9 cellular contexts compared by ENCODE assay signal in the genomic region with DNA sequence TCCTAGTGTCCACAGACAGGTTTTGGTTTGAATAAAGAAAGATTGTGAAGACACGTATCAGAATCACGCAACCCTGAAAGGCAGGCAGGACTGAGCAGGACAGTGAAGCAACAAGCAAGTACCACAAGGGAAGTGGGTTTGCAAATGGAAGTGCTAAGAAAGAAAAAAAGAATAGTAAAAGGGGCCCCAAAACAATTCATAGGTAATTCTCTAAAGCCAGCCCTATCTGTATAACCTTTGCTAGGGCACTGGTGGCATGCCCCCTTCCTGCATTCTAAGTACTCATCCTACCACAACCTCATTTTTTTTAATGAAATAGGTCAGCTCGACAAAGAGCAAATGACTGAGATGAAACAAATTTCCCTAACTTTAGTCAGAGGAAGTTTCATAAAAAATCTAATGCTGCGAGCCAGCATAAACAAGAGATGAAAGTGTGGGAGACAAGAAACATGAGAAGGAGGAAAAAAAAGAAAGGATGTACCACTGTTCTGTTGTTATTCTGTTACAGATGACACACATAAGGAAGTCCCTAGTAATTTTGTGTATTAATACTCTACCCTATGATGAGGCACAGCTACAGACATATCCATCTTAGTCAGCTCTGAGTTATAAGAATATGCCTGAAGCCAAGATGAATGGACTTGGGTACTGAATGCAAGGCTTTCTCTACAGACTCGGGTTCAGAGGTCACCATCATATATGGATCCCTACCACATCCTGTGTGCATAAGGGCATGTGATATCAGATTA. TPM values are rescaled to one million over a fixed set of nuclear protein-coding genes. Genes with fewer than 3 reads are reported as not detected.
DNase-seq lines count a peak whose midpoint lies in the region; ATAC-seq and TF ChIP-seq lines count a peak whose summit lies in the region.
"Had no signal": no experiment of that assay in that cellular context is flagged by ENCODE, and none has a peak within 500 bp of the region (broad histone marks: within the 10 kb centered on the region; RNA-seq: fewer than 3 reads in every experiment).

No MANE protein-coding gene starts in this region.

- intact Hi-C loops in mammary epithelial cell (cut with micrococcal nuclease), result loop anchor here (2.0 kb wide), 1 partner anchor 34 kb away; no protein-coding TSS in a partner anchor
- intact Hi-C loops in right cardiac atrium (cut with DNase I), result no loop called here

- WGBS in mammary epithelial cell (ENCODE audit: low coverage, missing lambda C conversion rate), result 35% methylated on average over 5 of the region's 5 CpGs
- WGBS in right cardiac atrium, result 67% methylated on average over 5 of the region's 5 CpGs

- no peak overlapping the region for H3K4me3 Mint-ChIP-seq in neural progenitor cell

- H3K27ac ChIP-seq in KOPT-K1 (ENCODE audit: low read depth, low read length, poor library complexity, severe bottlenecking) (peak overlapping the region; percentile 90), mammary epithelial cell (ENCODE audit: insufficient read depth, low read depth, low read length) (peak overlapping the region; percentile 56), neural progenitor cell (no peak overlapping the region), right cardiac atrium (ENCODE audit: low read length) (no peak overlapping the region)
- H3K27ac ChIP-seq: pancreas had no signal

- BruUV-seq in mammary epithelial cell (replicated peaks; lab: Mats Ljungman, UMichigan), result no TSS peak

- CTCF ChIA-PET in mammary epithelial cell (lab: Charles Lee; ENCODE audit: low non-redundant PET), result interaction anchor here (0.6 kb wide), 1 partner anchor 33 kb away, joined by 3 read pairs; no protein-coding TSS in a partner anchor

- no peaks in the 10 kb centered on the region for H3F3A ChIP-seq in neural progenitor cell (ENCODE audit: low read depth)

- H3K4me3 ChIP-seq in mammary epithelial cell (replicated peaks in 1 of 3; ENCODE audit: insufficient read depth in 1 of 3, low read depth in 2 of 3, low read length in 3 of 3), result peak overlapping the region in 2 of 3 experiments; percentile 5 to 27
- no peak overlapping the region for H3K4me3 ChIP-seq in neural progenitor cell
- no peak overlapping the region for H3K4me3 ChIP-seq in right cardiac atrium (ENCODE audit: low read length)
- H3K4me3 ChIP-seq: pancreas had no signal

- peaks cover 3% of the 10 kb centered on the region for H3K36me3 Mint-ChIP-seq in neural progenitor cell

- peaks cover 18% of the 10 kb centered on the region for H3K4me1 ChIP-seq in mammary epithelial cell (ENCODE audit: insufficient read depth, low read length)
- peaks cover 5% of the 10 kb centered on the region for H3K4me1 ChIP-seq in neural progenitor cell
- H3K4me1 ChIP-seq in right cardiac atrium (ENCODE audit: control insufficient read depth, insufficient read depth, low read length), result no peaks in the 10 kb centered on the region

- peaks cover 13% of the 10 kb centered on the region for H3K4me1 Mint-ChIP-seq in neural progenitor cell

- H3K27me3 Mint-ChIP-seq in neural progenitor cell (ENCODE audit: insufficient read depth, low read depth), result no peaks in the 10 kb centered on the region

- H3K9me3 ChIP-seq in KOPT-K1 (ENCODE audit: insufficient read depth, low read length, poor library complexity, severe bottlenecking), result no peaks in the 10 kb centered on the region
- H3K9me3 ChIP-seq in mammary epithelial cell (replicated peaks; ENCODE audit: insufficient read depth, low read length), result no peaks in the 10 kb centered on the region
- H3K9me3 ChIP-seq in neural progenitor cell (ENCODE audit: low read depth), result no peaks in the 10 kb centered on the region
- H3K9me3 ChIP-seq in right cardiac atrium (ENCODE audit: control insufficient read depth, low read length), result no peaks in the 10 kb centered on the region
- H3K9me3 ChIP-seq: pancreas had no signal

- H3K79me2 ChIP-seq in mammary epithelial cell (ENCODE audit: insufficient read depth, low read length) (peaks cover 17% of the 10 kb centered on the region), neural progenitor cell (ENCODE audit: low read depth) (peaks cover 26% of the 10 kb centered on the region)

- H3K27me3 ChIP-seq in mammary epithelial cell (ENCODE audit: insufficient read depth, low read length) (no peaks in the 10 kb centered on the region), neural progenitor cell (no peaks in the 10 kb centered on the region), right cardiac atrium (ENCODE audit: control insufficient read depth, insufficient read depth) (no peaks in the 10 kb centered on the region)
- H3K27me3 ChIP-seq: pancreas had no signal

- no peak overlapping the region for H3K27ac Mint-ChIP-seq in neural progenitor cell

- H2AFZ ChIP-seq in mammary epithelial cell (ENCODE audit: low read depth, low read length), result peak overlapping the region; percentile 81
- H2AFZ ChIP-seq in neural progenitor cell (replicated peaks), result no peak overlapping the region

- in situ Hi-C loops in GM13976 (cut with MboI; ENCODE audit: low sequenced_read_pairs, unreplicated experiment), result no loop called here
- in situ Hi-C loops in mammary epithelial cell (cut with MboI; ENCODE audit: low sequenced_read_pairs in 2 of 2), result no loop called here

- H3K4me2 ChIP-seq in mammary epithelial cell (ENCODE audit: insufficient read depth, low read depth, low read length) (peak overlapping the region; percentile 68), neural progenitor cell (no peak overlapping the region)

- H3K36me3 ChIP-seq in KOPT-K1 (ENCODE audit: insufficient read depth, low read length), result peaks cover 15% of the 10 kb centered on the region; the same call in 1 of the 2 replicates
- H3K36me3 ChIP-seq in mammary epithelial cell (ENCODE audit: insufficient read depth, low read length), result no peaks in the 10 kb centered on the region
- no peaks in the 10 kb centered on the region for H3K36me3 ChIP-seq in neural progenitor cell
- H3K36me3 ChIP-seq: pancreas had no signal

- peak; percentile 20 for DNase-seq in GM13976 (ENCODE audit: low spot score)
- peak; percentile 93 for DNase-seq in mammary epithelial cell
- DNase-seq in stimulated activated naive CD4-positive, alpha-beta T cell treated with Interleukin-2 at 50 U/mL for 16 hours (lab: John Stamatoyannopoulos, UW), result peak; percentile 6
- DNase-seq in hypothalamus (lab: John Stamatoyannopoulos, UW), result no peak
- DNase-seq in neural progenitor cell (ENCODE audit: low spot score), result no peak
- DNase-seq in right cardiac atrium, result no peak
- DNase-seq: pancreas had no signal

- H3K9ac ChIP-seq in mammary epithelial cell (ENCODE audit: insufficient read depth, low read length) (peak overlapping the region; percentile 31), neural progenitor cell (no peak overlapping the region)

- dilution Hi-C loops in mammary epithelial cell (cut with HindIII; ENCODE audit: low sequenced_read_pairs), result no loop called here

- peak; percentile 73 for ATAC-seq in GM21723 (IDR thresholded peaks at IDR 0.05; ENCODE audit: unreplicated experiment)
- ATAC-seq in right cardiac atrium, result no peak

- TF ChIP-seq CTCF in GM13976 (IDR thresholded peaks at IDR 0.05; ENCODE audit: borderline replicate concordance, control extremely low read depth, extremely low read depth, insufficient read depth, missing control alignments) (no peak), mammary epithelial cell (conservative IDR thresholded peaks at IDR 0.05 in 1 of 2, IDR thresholded peaks at IDR 0.05 in 1 of 2; ENCODE audit: extremely low read depth in 1 of 2, insufficient read depth in 1 of 2, low read depth in 1 of 2, low read length in 2 of 2) (no peak), neural progenitor cell (IDR thresholded peaks at IDR 0.05) (no peak)

- H3K9me3 Mint-ChIP-seq in neural progenitor cell, result no peaks in the 10 kb centered on the region

- no peaks in the 10 kb centered on the region for H4K20me1 ChIP-seq in mammary epithelial cell (ENCODE audit: insufficient read depth, low read length)
- H4K20me1 ChIP-seq in neural progenitor cell (ENCODE audit: low read depth), result peaks cover 17% of the 10 kb centered on the region

RNA-seq across cellular contexts. Expression of gene IKZF2, which starts 32.2 kb away (rescaled TPM):
- total RNA-seq in mammary epithelial cell (10 to 100 TPM; 17.3 to 27.9 TPM), neural progenitor cell (ENCODE audit: low replicate concordance) (29.3 and 29.7 TPM in 2 replicates), right cardiac atrium (1 to 10 TPM; 5.8 to 8.1 (median 6.9) TPM)
- polyA plus RNA-seq in mammary epithelial cell (6.4 TPM), right cardiac atrium (1.0 TPM)
- 2.6 TPM for polyA minus RNA-seq in mammary epithelial cell

Comparison
In these comparisons a context has a peak if more than half of its experiments do, and no peak if none do; other contexts are left out.
1. DNase-seq: peak in GM13976 (single experiment), mammary epithelial cell (single experiment) and stimulated activated naive CD4-positive, alpha-beta T cell treated with Interleukin-2 at 50 U/mL for 16 hours (single experiment); none in hypothalamus (0 of 51), neural progenitor cell (single experiment) and right cardiac atrium (0 of 3).
2. H3K27ac ChIP-seq: peak in KOPT-K1 (single experiment) and mammary epithelial cell (single experiment); none in neural progenitor cell (single experiment) and right cardiac atrium (single experiment).
3. H3K4me3 ChIP-seq: peak in mammary epithelial cell (2 of 3); none in neural progenitor cell (single experiment) and right cardiac atrium (single experiment).